Comparison of ENCODE assay signal across 8 cellular contexts in the genomic region with DNA sequence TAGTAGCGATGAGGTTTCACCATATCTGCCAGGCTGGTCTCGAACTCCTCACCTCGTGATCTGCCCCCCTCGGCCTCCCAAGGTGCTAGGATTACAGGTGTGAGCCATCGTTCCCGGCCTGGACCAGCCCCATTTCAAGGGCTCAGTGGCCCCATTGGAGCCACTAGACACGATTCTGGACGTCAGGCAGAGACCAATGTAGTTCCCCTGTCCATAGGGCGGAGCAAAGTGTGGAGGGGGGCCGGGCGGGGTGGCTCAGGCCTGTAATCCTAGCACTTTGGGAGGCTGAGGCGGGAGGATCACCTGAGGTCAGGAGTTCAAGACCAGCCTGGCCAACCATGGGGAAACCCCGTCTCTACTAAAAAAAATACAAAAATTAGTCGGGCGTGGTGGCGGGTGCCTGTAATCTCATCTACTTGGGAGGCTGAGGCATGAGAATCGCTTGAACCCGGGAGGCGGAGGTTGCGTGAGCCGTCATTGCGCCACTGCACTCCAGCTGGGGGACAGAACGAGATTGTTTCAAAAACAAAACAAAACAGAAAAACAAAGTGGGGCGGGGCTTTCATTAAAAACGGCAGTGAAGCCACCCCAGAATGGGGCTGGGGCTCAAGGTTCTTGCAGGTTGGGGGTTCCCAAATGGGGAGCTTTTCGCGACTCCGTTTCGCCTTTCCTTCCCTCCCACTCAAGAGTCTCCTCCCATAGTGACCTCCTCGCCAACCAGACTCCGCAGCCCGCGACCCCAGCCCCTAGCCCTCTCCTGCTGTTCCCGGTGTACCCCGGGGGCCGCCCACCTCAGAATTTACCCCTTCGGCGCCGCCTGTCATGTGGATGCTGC. TPM values are rescaled to one million over a fixed set of nuclear protein-coding genes. Genes with fewer than 3 reads are reported as not detected.
DNase-seq lines count a peak whose midpoint lies in the region; ATAC-seq and TF ChIP-seq lines count a peak whose summit lies in the region.

No MANE protein-coding gene starts in this region.

- intact Hi-C loops in dorsolateral prefrontal cortex (cut with DNase I): loop anchor here (1.0 kb wide), 2 partner anchors 10 to 31 kb away; partner anchors contain the start of gene DNAJB1 (in 2 of the 2)

- peak overlapping the region; percentile 95 for H3K4me3 Mint-ChIP-seq in nephron progenitor cell

- no peak for TF ChIP-seq CTCF in C4-2B (conservative IDR thresholded peaks at IDR 0.05)
- no peak for TF ChIP-seq CTCF in dorsolateral prefrontal cortex (IDR thresholded peaks at IDR 0.05 in 54 of 56, conservative IDR thresholded peaks at IDR 0.05 in 2 of 56; ENCODE audit: low read depth in 1 of 56, partially characterized antibody in 56 of 56)
- TF ChIP-seq CTCF in nephron progenitor cell (IDR thresholded peaks at IDR 0.05): no peak

- peaks cover 12% of the 10 kb centered on the region for H3K36me3 Mint-ChIP-seq in nephron progenitor cell (ENCODE audit: low read depth)

- no peaks in the 10 kb centered on the region for H3K27me3 Mint-ChIP-seq in nephron progenitor cell (ENCODE audit: low read depth, poor library complexity)

- ATAC-seq in HG03378 (IDR thresholded peaks at IDR 0.05; ENCODE audit: unreplicated experiment) (no peak), HG02798 (IDR thresholded peaks at IDR 0.05; ENCODE audit: poor library complexity, unreplicated experiment) (no peak), HG02588 (IDR thresholded peaks at IDR 0.05; ENCODE audit: unreplicated experiment) (no peak)

- H3K9me3 Mint-ChIP-seq in nephron progenitor cell: no peaks in the 10 kb centered on the region

- no peaks in the 10 kb centered on the region for H3K27me3 ChIP-seq in dorsolateral prefrontal cortex

- peak; percentile 18 for DNase-seq in NCI-H69 (lab: John Stamatoyannopoulos, UW)
- DNase-seq in dorsolateral prefrontal cortex: no peak
- DNase-seq in nephron progenitor cell: no peak
- DNase-seq in EL: no peak

- H3K4me3 ChIP-seq in dorsolateral prefrontal cortex: peak overlapping the region; percentile 61 to 100 (median 92)

- H3K27ac Mint-ChIP-seq in nephron progenitor cell: peak overlapping the region; percentile 94

- H3K27ac ChIP-seq in C4-2B: peak overlapping the region; percentile 93
- peak overlapping the region in 57 of 59 donors; percentile 3 to 99 (median 93) for H3K27ac ChIP-seq in dorsolateral prefrontal cortex

- peaks cover 35% of the 10 kb centered on the region for H3K4me1 Mint-ChIP-seq in nephron progenitor cell

RNA-seq across cellular contexts. Expression of gene TECR, which starts 0.8 kb away (rescaled TPM):
- total RNA-seq in dorsolateral prefrontal cortex: 100 to 1,000 TPM; 169 to 287 (median 205) TPM

RNA-seq across cellular contexts. Expression of gene DNAJB1, which starts 10.4 kb away (rescaled TPM):
- total RNA-seq in dorsolateral prefrontal cortex: 1,000 to 10,000 TPM in 2 of 120 experiments, 100 to 1,000 TPM in 67, 10 to 100 TPM in 51; 67.5 to 1,486 (median 107) TPM

RNA-seq across cellular contexts. Expression of gene GIPC1, which starts 32.7 kb away (rescaled TPM):
- 100 to 1,000 TPM in 13 of 120 experiments, 10 to 100 TPM in 107; 54.9 to 112 (median 87.4) TPM for total RNA-seq in dorsolateral prefrontal cortex

RNA-seq across cellular contexts. Expression of gene NDUFB7, which starts 43.2 kb away (rescaled TPM):
- total RNA-seq in dorsolateral prefrontal cortex: 100 to 1,000 TPM; 107 to 236 (median 166) TPM

RNA-seq across cellular contexts. Expression of gene PTGER1, which starts 53.5 kb away (rescaled TPM):
- 1 to 10 TPM in 24 of 120 experiments, under 1 TPM in 58, not detected in 38; 0.29 to 4.1 (median 0.66) TPM for total RNA-seq in dorsolateral prefrontal cortex
